Comparison of ENCODE assay signal across 1 cellular context in genomic region chr6:99347804-99348203, GRCh38.
TF ChIP-seq lines count a peak whose summit lies in the region.

No MANE protein-coding gene starts in this region.

TF ChIP-seq in GM23338, 12 proteins besides CTCF, POLR2A, EP300 and RAD21 (continued from another document):
- no peak for TF ChIP-seq ZNF462 (CRISPR knock-in tag; IDR thresholded peaks at IDR 0.05)
